In the genomic region with DNA sequence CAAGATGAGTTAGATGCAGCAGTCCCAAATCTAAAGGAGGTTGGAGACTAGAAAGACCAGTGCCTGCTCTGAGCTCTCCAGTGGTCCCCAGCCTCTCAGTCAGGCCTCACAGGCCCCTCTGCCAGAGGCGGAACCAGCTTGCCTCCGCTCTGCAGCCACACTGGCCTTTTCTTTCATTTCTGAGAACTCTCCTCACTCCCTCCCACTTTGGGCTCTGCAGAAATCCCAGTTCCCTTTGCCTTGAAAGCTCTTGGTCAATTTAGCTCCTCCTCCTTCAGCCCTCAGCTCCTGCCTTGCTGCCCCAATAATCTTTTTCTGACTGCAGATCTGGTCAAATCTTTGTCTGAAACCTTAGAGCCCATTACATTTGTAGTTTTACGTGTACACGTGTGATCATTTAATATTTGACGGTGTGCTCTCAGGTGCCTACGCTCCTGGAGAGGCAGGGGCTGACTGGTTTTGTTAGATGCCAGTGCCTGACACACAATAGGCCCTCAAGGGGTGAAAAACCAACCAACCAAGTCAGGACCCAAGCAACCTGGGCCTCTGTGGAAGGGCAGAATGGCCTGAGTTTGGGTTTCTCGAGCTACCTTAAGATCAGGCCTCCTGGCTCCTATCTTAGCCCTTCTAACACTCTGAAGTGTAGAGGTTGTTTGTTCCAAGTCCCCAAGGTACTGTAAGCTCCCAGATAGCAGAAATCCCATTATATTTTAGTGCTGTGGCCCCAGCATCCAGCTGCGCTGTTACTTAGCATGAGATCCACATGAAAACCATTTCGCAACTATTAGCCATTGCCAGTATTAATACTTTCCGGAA, we compare ENCODE assay signal across 9 cellular contexts. TPM values are rescaled to one million over a fixed set of nuclear protein-coding genes. Genes with fewer than 3 reads are reported as not detected.
DNase-seq lines count a peak whose midpoint lies in the region; ATAC-seq and TF ChIP-seq lines count a peak whose summit lies in the region.
"Had no signal": no experiment of that assay in that cellular context is flagged by ENCODE, and none has a peak within 500 bp of the region (broad histone marks: within the 10 kb centered on the region; RNA-seq: fewer than 3 reads in every experiment).

No MANE protein-coding gene starts in this region.

- no peaks in the 10 kb centered on the region for H3K27me3 ChIP-seq in spleen (replicated peaks in 1 of 7)

- H3K27me3 Mint-ChIP-seq in brain, result peaks cover 13% of the 10 kb centered on the region

- peaks cover 22 to 54% (median 38%) of the 10 kb centered on the region in 6 donors for H3K4me1 ChIP-seq in spleen

- H3K27ac ChIP-seq in spleen, result peak overlapping the region in 7 of 8 donors; percentile 94 to 98 (median 96)
- H3K27ac ChIP-seq: HL-60 had no signal

- peaks cover 5% of the 10 kb centered on the region for H3K36me3 Mint-ChIP-seq in brain

- no peak for ATAC-seq in GM18517 (IDR thresholded peaks at IDR 0.05; ENCODE audit: unreplicated experiment)
- ATAC-seq in HG03280 (IDR thresholded peaks at IDR 0.05; ENCODE audit: unreplicated experiment), result no peak
- no peak for ATAC-seq in GM18907 (IDR thresholded peaks at IDR 0.05; ENCODE audit: unreplicated experiment)

- intact Hi-C loops in spleen (cut with DNase I; ENCODE audit: low total_unique reads), result no loop called here

- H3K4me3 ChIP-seq in spleen, result peak overlapping the region in 5 of 8 donors; percentile 10 to 86 (median 76)

- no peaks in the 10 kb centered on the region for H3K9me3 Mint-ChIP-seq in brain

- H3K4me1 Mint-ChIP-seq in brain, result peaks cover 50% of the 10 kb centered on the region

- no peak for TF ChIP-seq CTCF in brain (conservative IDR thresholded peaks at IDR 0.05)
- no peak for TF ChIP-seq CTCF in spleen (IDR thresholded peaks at IDR 0.05 in 8 of 11, conservative IDR thresholded peaks at IDR 0.05 in 3 of 11)

- H3K4me3 Mint-ChIP-seq in brain, result peak overlapping the region; percentile 84 to 88 (median 86)

- WGBS in spleen, 5 donors, result 76 to 88% (median 83%) methylated on average over 10 of the region's 10 CpGs

- no peaks in the 10 kb centered on the region for H3K36me3 ChIP-seq in spleen

- H3K9me3 ChIP-seq in spleen, result no peaks in the 10 kb centered on the region

- H3K27ac Mint-ChIP-seq in brain, result peak overlapping the region; percentile 70 to 89 (median 84)

- DNase-seq in CD1c-positive myeloid dendritic cell (ENCODE audit: extremely low spot score) (peak; percentile 85), LHCN-M2 (ENCODE audit: low read depth) (peak; percentile 26), inferior parietal cortex (ENCODE audit: extremely low spot score) (peak; percentile 61), spleen (no peak)

- TF ChIP-seq POLR2A in spleen (IDR thresholded peaks at IDR 0.05), result no peak

RNA-seq across cellular contexts. Expression of gene NUDT4, which starts 1.1 kb away (rescaled TPM):
- total RNA-seq in LHCN-M2 (2014; rRNA removed) (35.2 and 38.3 TPM in 2 replicates), spleen (10 to 100 TPM; 36.8 to 59.3 (median 43.9) TPM)
- polyA plus RNA-seq in LHCN-M2 (2012), result 13.1 TPM
- polyA plus RNA-seq in brain (ENCODE audit: insufficient read depth, low read depth, low replicate concordance) (82.7 TPM), spleen (10 to 100 TPM; 14.9 to 27.5 (median 22.2) TPM)
